ENCODE assay signal across 29 cellular contexts in genomic region chr21:33531007-33531406, GRCh38. TPM values are rescaled to one million over a fixed set of nuclear protein-coding genes. Genes with fewer than 3 reads are reported as not detected.
"Had no signal": no experiment of that assay in that cellular context is flagged by ENCODE, and none has a peak within 500 bp of the region (broad histone marks: within the 10 kb centered on the region; RNA-seq: fewer than 3 reads in every experiment).

No MANE protein-coding gene starts in this region.

- H3K27me3 Mint-ChIP-seq: naive B cell; stimulated activated naive B cell treated with anti-CD40 and anti-IgM and Interleukin-4, amounts not matched to agents 10 μg/mL and 1 μg/mL and 100 μg/mL, for 72 hours had no signal

- H3K79me2 ChIP-seq: parathyroid adenoma had no signal

- H3K4me1 Mint-ChIP-seq: mesothelial cell of epicardium, nephron progenitor cell, neural progenitor cell had no signal

- H3K4me1 ChIP-seq: left ventricle myocardium inferior, neural progenitor cell, parathyroid adenoma, psoas muscle, right lobe of liver, stomach, testis, thyroid gland, transverse colon, upper lobe of left lung, vagina had no signal

- H2AFZ ChIP-seq: hepatocyte, neural progenitor cell, parathyroid adenoma had no signal

- H3K27ac Mint-ChIP-seq: mesothelial cell of epicardium, natural killer cell, nephron progenitor cell, neural progenitor cell had no signal

- H3K4me3 ChIP-seq: hepatocyte, left ventricle myocardium inferior, lung, neural progenitor cell, psoas muscle, right lobe of liver, smooth muscle cell, stomach, testis, thyroid gland, transverse colon, upper lobe of left lung, vagina had no signal

- H3K9me3 Mint-ChIP-seq: mesothelial cell of epicardium; naive B cell; natural killer cell; nephron progenitor cell; neural progenitor cell; stimulated activated naive B cell treated with anti-CD40 and anti-IgM and Interleukin-4, amounts not matched to agents 10 μg/mL and 1 μg/mL and 100 μg/mL, for 72 hours had no signal

- H3K4me3 Mint-ChIP-seq: mesothelial cell of epicardium; naive B cell; natural killer cell; nephron progenitor cell; neural progenitor cell; stimulated activated naive B cell treated with anti-CD40 and anti-IgM and Interleukin-4, amounts not matched to agents 10 μg/mL and 1 μg/mL and 100 μg/mL, for 72 hours had no signal

- H3K27me3 ChIP-seq: hepatocyte, neural progenitor cell, neutrophil, right lobe of liver, stomach, testis, thyroid gland, transverse colon, upper lobe of left lung, vagina had no signal

- H3K9ac ChIP-seq: neural progenitor cell, parathyroid adenoma had no signal

- ATAC-seq: natural killer cell; psoas muscle; right lobe of liver; stimulated activated naive B cell treated with anti-CD40 and anti-IgM and Interleukin-4, amounts not matched to agents 10 μg/mL and 1 μg/mL and 100 μg/mL, for 72 hours; stimulated activated naive CD8-positive, alpha-beta T cell treated with anti-CD3 and anti-CD28 coated beads, Interleukin-15, Interleukin-2, amounts not matched to agents 100 U/mL and 50 U/mL, for 24 hours had no signal

- DNase-seq: islet precursor cell; left ventricle myocardium inferior; mesenchymal stem cell; naive B cell; natural killer cell; nephron progenitor cell; occipital lobe; psoas muscle; right lobe of liver; stimulated activated CD4-positive, alpha-beta T cell treated with anti-CD3 and anti-CD28 coated beads, Interleukin-1b, Interleukin-23, amount 100 ng/mL, for 48 hours; stimulated activated CD4-positive, alpha-beta T cell treated with anti-CD3 and anti-CD28 coated beads, Interleukin-2, amount 100 ng/mL, for 48 hours; stimulated activated CD4-positive, alpha-beta T cell treated with anti-CD3 and anti-CD28 coated beads, Interleukin-4, amount 100 ng/mL, for 4 hours; stimulated activated CD8-positive, alpha-beta memory T cell treated with anti-CD3 and anti-CD28 coated beads, Interleukin-4, amount 100 ng/mL, for 48 hours; stimulated activated naive B cell treated with anti-CD40 and anti-IgM and Interleukin-4, amounts not matched to agents 10 μg/mL and 1 μg/mL and 100 μg/mL, for 72 hours; stimulated activated naive CD8-positive, alpha-beta T cell treated with anti-CD3 and anti-CD28 coated beads, Interleukin-15, Interleukin-2, amounts not matched to agents 100 U/mL and 50 U/mL, for 24 hours; stomach; testis; thyroid gland; transverse colon; upper lobe of left lung had no signal

- H3K4me2 ChIP-seq: hepatocyte, neural progenitor cell, smooth muscle cell had no signal

- H3K27ac ChIP-seq: hepatocyte, left ventricle myocardium inferior, neural progenitor cell, neutrophil, parathyroid adenoma, psoas muscle, right lobe of liver, stomach, testis, thyroid gland, transverse colon, upper lobe of left lung, vagina had no signal

- H3K9me3 ChIP-seq: left ventricle myocardium inferior, neutrophil, psoas muscle, right lobe of liver, stomach, testis, thyroid gland, transverse colon, upper lobe of left lung, vagina had no signal

RNA-seq across cellular contexts. Expression of gene DNAJC28, which starts 39.5 kb away (rescaled TPM):
- total RNA-seq: mononuclear cell had no signal
